Comparison of ENCODE assay signal across 10 cellular contexts in the genomic region with DNA sequence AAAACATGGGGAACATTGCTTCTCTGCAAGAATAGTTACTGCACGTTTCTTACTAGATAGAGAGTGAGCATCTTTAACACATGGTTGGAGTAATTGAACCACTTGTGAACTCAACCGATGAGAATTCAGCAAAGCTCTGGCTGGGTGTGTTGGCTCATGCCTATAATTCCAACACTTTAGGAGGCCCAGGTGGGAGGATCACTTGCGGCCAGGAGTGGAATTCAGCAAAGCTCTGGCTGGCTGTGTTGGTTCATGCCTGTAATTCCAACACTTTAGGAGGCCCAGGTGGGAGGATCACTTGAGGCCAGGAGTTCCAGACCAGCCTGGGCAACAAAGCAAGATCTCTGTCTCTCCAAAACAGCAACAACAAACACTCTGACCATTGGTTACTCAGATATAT.
"Had no signal": no experiment of that assay in that cellular context is flagged by ENCODE, and none has a peak within 500 bp of the region (broad histone marks: within the 10 kb centered on the region; RNA-seq: fewer than 3 reads in every experiment).

No MANE protein-coding gene starts in this region.

- DNase-seq: H7, HFFc6, KG1 had no signal

- H3K36me3 Mint-ChIP-seq: IgD-negative memory B cell had no signal

- H3K4me1 ChIP-seq: HAP-1 had no signal

- H3K27ac Mint-ChIP-seq: GM23338, HFFc6, IgD-negative memory B cell had no signal

- H3K27ac ChIP-seq: HL-60 had no signal

- H3K36me3 ChIP-seq: HAP-1 had no signal

- H3K27me3 Mint-ChIP-seq: IgD-negative memory B cell had no signal

- H3K4me3 ChIP-seq: GM23338, HAP-1, K562 had no signal

- H2AFZ ChIP-seq: GM23338 had no signal

- H3K9me3 Mint-ChIP-seq: HFFc6 had no signal

- H3K9me3 ChIP-seq: HAP-1 had no signal

- H3K4me3 Mint-ChIP-seq: GM23338, HFFc6, IgD-negative memory B cell had no signal

- ATAC-seq: GM23338, HCT116, HepG2, K562 had no signal

- H3K4me2 ChIP-seq: GM23338 had no signal

- H3K4me1 Mint-ChIP-seq: IgD-negative memory B cell had no signal
